In genomic region chr17:61556224-61557188, GRCh38 we compare ENCODE assay signal across 1 cellular context.
TF ChIP-seq lines count a peak whose summit lies in the region.

No MANE protein-coding gene starts in this region.

TF ChIP-seq in HepG2, 621 proteins besides CTCF, POLR2A, EP300 and RAD21 (continued from another document):
- TF ChIP-seq ZBED4 (CRISPR knock-in tag; IDR thresholded peaks at IDR 0.05; ENCODE audit: borderline replicate concordance) = no peak
- TF ChIP-seq GABPA (IDR thresholded peaks at IDR 0.05; ENCODE audit: low read depth, low read length) = no peak
- TF ChIP-seq GABPA (CRISPR knock-in tag; IDR thresholded peaks at IDR 0.05; ENCODE audit: low read depth) = no peak
- no peak for TF ChIP-seq ATF6 (CRISPR knock-in tag; conservative IDR thresholded peaks at IDR 0.05)
- TF ChIP-seq ATF7 (IDR thresholded peaks at IDR 0.05) = no peak
- no peak for TF ChIP-seq ATF7 (CRISPR knock-in tag; IDR thresholded peaks at IDR 0.05)
- no peak for TF ChIP-seq ZBTB33 (CRISPR knock-in tag; IDR thresholded peaks at IDR 0.05)
- TF ChIP-seq ZNF784 (CRISPR knock-in tag; IDR thresholded peaks at IDR 0.05; ENCODE audit: borderline replicate concordance) = no peak
